ENCODE assay signal across 8 cellular contexts in genomic region chr2:195657634-195658540, GRCh38. TPM values are rescaled to one million over a fixed set of nuclear protein-coding genes. Genes with fewer than 3 reads are reported as not detected.
DNase-seq lines count a peak whose midpoint lies in the region; ATAC-seq, FAIRE-seq and TF ChIP-seq lines count a peak whose summit lies in the region.

No MANE protein-coding gene starts in this region.

- H3K14ac ChIP-seq in H1 (ENCODE audit: insufficient read length), result no peak overlapping the region

- H2BK12ac ChIP-seq in H1 (ENCODE audit: low read depth, low read length), result no peak overlapping the region

- CTCF ChIA-PET in H1 (lab: Charles Lee; ENCODE audit: partially characterized antibody), result interaction anchor here (0.8 to 3.3 kb wide), 4 partner anchors 83 to 334 kb away, joined by 3 to 40 read pairs (median 6); no protein-coding TSS in a partner anchor

- FAIRE-seq in H1 (lab: Jason Lieb, UNC), result no peak

- H3K4me3 ChIP-seq in H1 (ENCODE audit: extremely low read depth in 1 of 4, insufficient read depth in 2 of 4, low read depth in 3 of 4, low read length in 4 of 4) (peak overlapping the region; percentile 91 to 97 (median 94)), mesodermal cell (ENCODE audit: extremely low read depth, insufficient read depth, low read length, poor library complexity, severe bottlenecking) (peak overlapping the region; percentile 77)

- no peak overlapping the region for H3K4ac ChIP-seq in H1 (replicated peaks; ENCODE audit: insufficient read length, low read depth, low read length)

- peaks cover 0 to 5% (median 0%) of the 10 kb centered on the region in 4 experiments; a peak in 2 of 8 replicates for H3K36me3 ChIP-seq in H1 (ENCODE audit: control insufficient read depth in 2 of 4, insufficient read depth in 4 of 4, low read length in 3 of 4)
- no peaks in the 10 kb centered on the region for H3K36me3 ChIP-seq in mesodermal cell (ENCODE audit: control insufficient read depth, insufficient read depth, low read length)

- H4K8ac ChIP-seq in H1 (ENCODE audit: extremely low read depth, insufficient read depth, low read length), result peak overlapping the region; percentile 95

- no peak for TF ChIP-seq EP300 in H1 (IDR thresholded peaks at IDR 0.05; ENCODE audit: borderline replicate concordance in 1 of 2, low read depth in 2 of 2, low read length in 2 of 2)

- H3K4me1 ChIP-seq in H1 (replicated peaks in 1 of 4; ENCODE audit: control insufficient read depth in 3 of 4, insufficient read depth in 4 of 4, low read length in 3 of 4) (peaks cover 2 to 10% (median 4%) of the 10 kb centered on the region in 4 experiments; a peak in 5 of 7 replicates), mesodermal cell (ENCODE audit: control insufficient read depth, insufficient read depth, low read length, poor library complexity, severe bottlenecking) (peaks cover 3% of the 10 kb centered on the region)

- peak overlapping the region; percentile 52 to 77 for H3K4me2 ChIP-seq in H1 (ENCODE audit: insufficient read depth in 1 of 2, low read depth in 2 of 2, low read length in 2 of 2)

- no peak for TF ChIP-seq CTCF in H1 (IDR thresholded peaks at IDR 0.05; ENCODE audit: control extremely low read depth in 1 of 3, insufficient read depth in 1 of 3, low read depth in 1 of 3, low read length in 3 of 3)

- POLR2A ChIA-PET in H1 (lab: Charles Lee; ENCODE audit: partially characterized antibody), result interaction anchor here (0.7 to 2.6 kb wide), 10 partner anchors 8 to 338 kb away, joined by 3 to 21 read pairs (median 5); no protein-coding TSS in a partner anchor

- no peak overlapping the region for H2AK5ac ChIP-seq in H1 (ENCODE audit: low read depth, low read length)

- no peaks in the 10 kb centered on the region for H3K79me1 ChIP-seq in H1 (ENCODE audit: low read depth, low read length)

- peaks cover 3% of the 10 kb centered on the region; the same call in 1 of the 2 replicates for H3K23me2 ChIP-seq in H1 (ENCODE audit: low read depth, low read length)

- peak overlapping the region; percentile 96 for H3K18ac ChIP-seq in H1 (ENCODE audit: extremely low read depth, low read length)

- H2BK20ac ChIP-seq in H1 (ENCODE audit: low read length), result no peak overlapping the region

- H3K27ac ChIP-seq in H1 (ENCODE audit: low read depth, low read length) (peak overlapping the region; percentile 88), mesodermal cell (ENCODE audit: low read depth, low read length, severe bottlenecking) (peak overlapping the region; percentile 87)

- H3K9me3 ChIP-seq in H1 (ENCODE audit: insufficient read depth in 2 of 2, low read depth in 1 of 2, low read length in 1 of 2), result no peaks in the 10 kb centered on the region
- no peaks in the 10 kb centered on the region for H3K9me3 ChIP-seq in mesodermal cell (ENCODE audit: control insufficient read depth, low read length)

- TF ChIP-seq RAD21 in H1 (IDR thresholded peaks at IDR 0.05 in 1 of 2, conservative IDR thresholded peaks at IDR 0.05 in 1 of 2; ENCODE audit: low read depth in 2 of 2, low read length in 2 of 2), result no peak

- H4K5ac ChIP-seq in H1 (ENCODE audit: insufficient read length, low read depth, low read length), result peak overlapping the region; percentile 0

- DNase-seq in AG08395 (ENCODE audit: low spot score) (peak; percentile 33), NCI-H82 treated with DMSO at 0.1 percent for 48 hours (lab: John Stamatoyannopoulos, UW; ENCODE audit: unreplicated experiment) (peak; percentile 38), H1 (ENCODE audit: low read depth in 1 of 2, low spot score in 2 of 2) (peak in 1 of 2 experiments; percentile 68)
- DNase-seq in activated CD8-positive, alpha-beta memory T cell treated with anti-CD3 and anti-CD28 coated beads for 24 hours, result peak; percentile 88
- DNase-seq in stimulated activated CD8-positive, alpha-beta memory T cell treated with anti-CD3 and anti-CD28 coated beads, Interleukin-15, amount 100 ng/mL, for 24 hours (ENCODE audit: low read depth), result peak; percentile 41

- no peak overlapping the region for H2BK120ac ChIP-seq in H1 (replicated peaks; ENCODE audit: low read depth, low read length)

- no peak overlapping the region for H2BK15ac ChIP-seq in H1 (ENCODE audit: low read length)

- ATAC-seq in GM18873 (IDR thresholded peaks at IDR 0.05; ENCODE audit: low FRiP score, unreplicated experiment) (peak; percentile 19), HG03159 (IDR thresholded peaks at IDR 0.05; ENCODE audit: unreplicated experiment) (peak; percentile 26)

- H3K9ac ChIP-seq in H1 (replicated peaks in 1 of 4; ENCODE audit: extremely low read depth in 1 of 4, low read depth in 3 of 4, low read length in 3 of 4), result peak overlapping the region; percentile 87 to 94 (median 91)

- H3K79me2 ChIP-seq in H1 (ENCODE audit: control insufficient read depth in 1 of 2, insufficient read depth in 2 of 2, low read length in 2 of 2), result peaks cover 4 to 54% of the 10 kb centered on the region in 2 experiments; a peak in 3 of 4 replicates

- WGBS in H1 (ENCODE audit: extremely low coverage in 1 of 2, insufficient coverage in 1 of 2, insufficient read length in 1 of 2, insufficient replicate concordance in 2 of 2, low coverage in 1 of 2, low lambda C conversion rate in 2 of 2, missing lambda C conversion rate in 1 of 2), 2 experiments, result 0% methylated on average over 33 of the region's 66 CpGs; no CpG with 5 or more reads in 1 of the 2 experiments
- WGBS in mesodermal cell (ENCODE audit: insufficient coverage in 2 of 2), 2 experiments, result 1% methylated on average over 39 to 51 of the region's 66 CpGs

- peaks cover 5 to 10% of the 10 kb centered on the region in 2 experiments for H4K20me1 ChIP-seq in H1 (replicated peaks in 1 of 2; ENCODE audit: control insufficient read depth in 1 of 2, insufficient read depth in 2 of 2, low read length in 2 of 2)

- no peaks in the 10 kb centered on the region for H3K27me3 ChIP-seq in H1 (replicated peaks in 1 of 4; ENCODE audit: control insufficient read depth in 3 of 4, extremely low read depth in 1 of 4, insufficient read depth in 3 of 4, low read length in 3 of 4)

- H3K23ac ChIP-seq in H1 (ENCODE audit: insufficient read length), result no peak overlapping the region

- H4K91ac ChIP-seq in H1 (replicated peaks; ENCODE audit: insufficient read length, low read length), result peak overlapping the region; percentile 76

- peak in 1 of 2 experiments; percentile 74; a peak in 2 of 3 replicates for TF ChIP-seq POLR2A in H1 (IDR thresholded peaks at IDR 0.05; ENCODE audit: control extremely low read depth in 1 of 2, low read depth in 2 of 2, low read length in 2 of 2)

- H3K56ac ChIP-seq in H1 (replicated peaks; ENCODE audit: insufficient read length, low read depth, low read length), result peak overlapping the region; percentile 80

- no peak overlapping the region for H2AFZ ChIP-seq in H1 (ENCODE audit: low read length)

- H2BK5ac ChIP-seq in H1 (ENCODE audit: low read depth, low read length), result peak overlapping the region; percentile 22

TF ChIP-seq in H1, 55 proteins besides CTCF, POLR2A, EP300 and RAD21 (continues in another document):
- no peak for TF ChIP-seq KDM5A (IDR thresholded peaks at IDR 0.05; ENCODE audit: low read length)
- TF ChIP-seq KDM4A (IDR thresholded peaks at IDR 0.05; ENCODE audit: low read depth, low read length, severe bottlenecking), result peak; percentile 88
- no peak for TF ChIP-seq JUND (IDR thresholded peaks at IDR 0.05; ENCODE audit: low read length)
- TF ChIP-seq SUZ12 (IDR thresholded peaks at IDR 0.05; ENCODE audit: low read length), result no peak
- TF ChIP-seq NRF1 (IDR thresholded peaks at IDR 0.05; ENCODE audit: low read depth, low read length), result no peak
- TF ChIP-seq CBX5 (IDR thresholded peaks at IDR 0.05; ENCODE audit: low read depth, low read length), result no peak
- TF ChIP-seq ATF3 (IDR thresholded peaks at IDR 0.05; ENCODE audit: insufficient read depth, low read depth, low read length), result no peak
- no peak for TF ChIP-seq GTF2F1 (IDR thresholded peaks at IDR 0.05; ENCODE audit: borderline replicate concordance, low read depth, low read length)
- no peak for TF ChIP-seq FOSL1 (IDR thresholded peaks at IDR 0.05; ENCODE audit: insufficient read depth, low read depth, low read length)
- TF ChIP-seq RNF2 (IDR thresholded peaks at IDR 0.05; ENCODE audit: borderline replicate concordance, low read depth, low read length, missing control alignments, poor library complexity, severe bottlenecking), result no peak
- no peak for TF ChIP-seq SAP30 (IDR thresholded peaks at IDR 0.05; ENCODE audit: insufficient read depth, insufficient replicate concordance, low read length)
- no peak; the same call in 1 of the 2 replicates for TF ChIP-seq CREB1 (IDR thresholded peaks at IDR 0.05)
- TF ChIP-seq ATF2 (IDR thresholded peaks at IDR 0.05; ENCODE audit: low read length), result no peak
- TF ChIP-seq TAF1 (IDR thresholded peaks at IDR 0.05; ENCODE audit: low read depth, low read length), result 0 out of 2 replicates have a peak, but pooled peaks have one; percentile 42
- no peak for TF ChIP-seq MAFK (IDR thresholded peaks at IDR 0.05; ENCODE audit: low read depth, low read length)

RNA-seq across cellular contexts. Expression of gene SLC39A10, which starts 0.9 kb away (rescaled TPM):
- 219 and 234 TPM in 2 replicates for total RNA-seq in H1 (2021; fragmentation: NEBNext Ultra II Directional; extraction: Animal tissue kit (Norgen Biotek cat#: 25700))
- polyA plus RNA-seq in H1 (2011; rRNA removed), result 32.9 and 68.1 TPM in 2 replicates
- polyA plus RNA-seq in H1 (2011; cell fraction: cytosol; rRNA removed), result 59.8 TPM
- 23.3 TPM for polyA plus RNA-seq in H1 (2011; cell fraction: nucleus; rRNA removed)
- 49.7 to 116 TPM (median 69.4 TPM) in 4 replicates for polyA plus RNA-seq in H1 (2012, experiment 1 of 2)
- 7.1 TPM for polyA plus RNA-seq in H1 (2012, experiment 2 of 2)
- polyA plus RNA-seq in H1 (2013, experiment 1 of 2), result 296 TPM
- polyA plus RNA-seq in H1 (2013, experiment 2 of 2), result 298 TPM
- 284 and 398 TPM in 2 replicates for polyA minus RNA-seq in H1 (2011; rRNA and poly(A)+ RNA removed)
- polyA minus RNA-seq in H1 (2011; cell fraction: cytosol; rRNA and poly(A)+ RNA removed), result 148 TPM
- polyA minus RNA-seq in H1 (2011; cell fraction: nucleus; rRNA and poly(A)+ RNA removed), result 203 TPM
- 53.7 TPM for polyA plus RNA-seq in mesodermal cell (2013, experiment 1 of 2)
- polyA plus RNA-seq in mesodermal cell (2013, experiment 2 of 2), result 54.0 TPM
